In the genomic region with DNA sequence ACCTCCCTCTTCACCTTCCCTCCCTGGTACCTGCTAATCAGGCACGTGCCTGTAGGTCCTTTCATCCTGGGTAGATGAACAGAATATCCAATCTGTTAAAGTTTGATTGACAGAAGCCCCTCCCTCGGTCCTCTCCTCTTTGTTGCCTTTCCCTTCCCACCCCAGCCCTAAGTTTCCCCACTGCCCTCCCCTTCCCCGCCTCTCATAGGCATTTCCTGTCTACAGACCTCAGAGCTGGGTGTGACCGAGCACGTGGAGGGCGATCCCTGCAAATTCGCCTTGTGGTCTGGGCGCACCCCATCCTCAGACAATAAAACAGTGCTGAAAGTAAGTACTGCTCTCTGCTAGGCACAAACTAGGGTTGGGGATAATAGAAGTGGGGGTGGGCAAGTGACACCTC, we compare ENCODE assay signal across 24 cellular contexts.
"Had no signal": no experiment of that assay in that cellular context is flagged by ENCODE, and none has a peak within 500 bp of the region (broad histone marks: within the 10 kb centered on the region; RNA-seq: fewer than 3 reads in every experiment).

No MANE protein-coding gene starts in this region.

- H3K36me3 Mint-ChIP-seq: activated CD8-positive, alpha-beta memory T cell treated with anti-CD3 and anti-CD28 coated beads, Interleukin-2, amount 10 ng/mL, durations not matched to agents 7 days and 5 days; activated naive CD4-positive, alpha-beta T cell treated with anti-CD3 and anti-CD28 coated beads, Interleukin-2, amount 50 U/mL, for 24 hours had no signal

- H3K36me3 ChIP-seq: lower lobe of right lung, ovary, prostate gland, vagina had no signal

- ATAC-seq: activated CD8-positive, alpha-beta memory T cell treated with anti-CD3 and anti-CD28 coated beads, Interleukin-2, amount 10 ng/mL, durations not matched to agents 7 days and 5 days; body of pancreas; gastroesophageal sphincter; lower lobe of right lung; naive thymus-derived CD8-positive, alpha-beta T cell had no signal

- H3K4me3 ChIP-seq: body of pancreas, coronary artery, gastroesophageal sphincter, heart left ventricle, lower lobe of right lung, ovary, prostate gland, tibial artery, vagina had no signal

- DNase-seq: activated CD4-positive, alpha-beta memory T cell treated with anti-CD3 and anti-CD28 coated beads, Interleukin-2, amount 10 ng/mL, durations not matched to agents 7 days and 5 days; activated CD4-positive, alpha-beta T cell treated with anti-CD3 and anti-CD28 coated beads for 4 hours; activated CD4-positive, CD25-positive, alpha-beta regulatory T cell; activated CD8-positive, alpha-beta memory T cell treated with anti-CD3 and anti-CD28 coated beads, Interleukin-2, amount 10 ng/mL, durations not matched to agents 7 days and 5 days; activated effector memory CD4-positive, alpha-beta T cell treated with anti-CD3 and anti-CD28 coated beads, Interleukin-2, amount 50 U/mL, for 16 hours; activated T-cell treated with anti-CD3 and anti-CD28 coated beads for 4 hours; anterior cingulate cortex; body of pancreas; heart left ventricle; lower lobe of right lung; naive thymus-derived CD8-positive, alpha-beta T cell; ovary; stimulated activated CD4-positive, alpha-beta T cell treated with anti-CD3 and anti-CD28 coated beads, Interleukin-12 subunit alpha, Interleukin-12 subunit beta, amount 100 ng/mL, for 4 hours; stimulated activated CD4-positive, alpha-beta T cell treated with anti-CD3 and anti-CD28 coated beads, Interleukin-4, amount 100 ng/mL, for 4 hours; substantia nigra; T1000; tibial artery had no signal

- H3K27ac ChIP-seq: body of pancreas, coronary artery, gastroesophageal sphincter, heart left ventricle, lower lobe of right lung, ovary, prostate gland, tibial artery, vagina had no signal

- H3K4me1 Mint-ChIP-seq: activated naive CD4-positive, alpha-beta T cell treated with anti-CD3 and anti-CD28 coated beads, Interleukin-2, amount 50 U/mL, for 24 hours had no signal

- H3K4me1 ChIP-seq: body of pancreas, gastroesophageal sphincter, heart left ventricle, lower lobe of right lung, prostate gland, vagina had no signal

- H3K27me3 ChIP-seq: body of pancreas, gastroesophageal sphincter, heart left ventricle, ovary, tibial artery, vagina had no signal

- H3K9me3 Mint-ChIP-seq: activated CD4-positive, alpha-beta memory T cell treated with anti-CD3 and anti-CD28 coated beads, Interleukin-2, amount 10 ng/mL, durations not matched to agents 7 days and 5 days; activated naive CD4-positive, alpha-beta T cell treated with anti-CD3 and anti-CD28 coated beads, Interleukin-2, amount 50 U/mL, for 24 hours; stimulated activated naive CD8-positive, alpha-beta T cell treated with anti-CD3 and anti-CD28 coated beads, Interleukin-15, Interleukin-2, amounts not matched to agents 100 ng/mL and 50 ng/mL, for 24 hours; T-helper 1 cell treated with Interleukin-12 subunit alpha and Interleukin-12 subunit beta and Interleukin-4 antibody, amounts not matched to agents 30 μg/mL and 1 μg/mL, for 36 hours had no signal

- H3K4me3 Mint-ChIP-seq: activated CD4-positive, alpha-beta memory T cell treated with anti-CD3 and anti-CD28 coated beads, Interleukin-2, amount 10 ng/mL, durations not matched to agents 7 days and 5 days; activated CD8-positive, alpha-beta memory T cell treated with anti-CD3 and anti-CD28 coated beads, Interleukin-2, amount 10 ng/mL, durations not matched to agents 7 days and 5 days; activated naive CD4-positive, alpha-beta T cell treated with anti-CD3 and anti-CD28 coated beads, Interleukin-2, amount 50 U/mL, for 24 hours; naive thymus-derived CD8-positive, alpha-beta T cell; stimulated activated naive CD8-positive, alpha-beta T cell treated with anti-CD3 and anti-CD28 coated beads, Interleukin-15, Interleukin-2, amounts not matched to agents 100 ng/mL and 50 ng/mL, for 24 hours; T-helper 1 cell treated with Interleukin-12 subunit alpha and Interleukin-12 subunit beta and Interleukin-4 antibody, amounts not matched to agents 30 μg/mL and 1 μg/mL, for 36 hours had no signal

- H3K9me3 ChIP-seq: body of pancreas, gastroesophageal sphincter, heart left ventricle, lower lobe of right lung, ovary, prostate gland, tibial artery, vagina had no signal

- H3K27ac Mint-ChIP-seq: activated CD4-positive, alpha-beta memory T cell treated with anti-CD3 and anti-CD28 coated beads, Interleukin-2, amount 10 ng/mL, durations not matched to agents 7 days and 5 days; activated CD8-positive, alpha-beta memory T cell treated with anti-CD3 and anti-CD28 coated beads, Interleukin-2, amount 10 ng/mL, durations not matched to agents 7 days and 5 days; activated naive CD4-positive, alpha-beta T cell treated with anti-CD3 and anti-CD28 coated beads, Interleukin-2, amount 50 U/mL, for 24 hours; stimulated activated naive CD8-positive, alpha-beta T cell treated with anti-CD3 and anti-CD28 coated beads, Interleukin-15, Interleukin-2, amounts not matched to agents 100 ng/mL and 50 ng/mL, for 24 hours had no signal
